In genomic region chr19:14265285-14266036, GRCh38 we compare ENCODE assay signal across 1 cellular context.
A peak's percentile ranks its signal among the peaks of the same experiment; 100 is the strongest.
TF ChIP-seq lines count a peak whose summit lies in the region.

No MANE protein-coding gene starts in this region.

TF ChIP-seq in WTC11, 78 proteins besides CTCF, POLR2A, EP300 and RAD21 (continued from another document):
- TF ChIP-seq TEAD4 (CRISPR knock-in tag; IDR thresholded peaks at IDR 0.05) (no peak), ZNF219 (CRISPR knock-in tag; IDR thresholded peaks at IDR 0.05; ENCODE audit: borderline replicate concordance) (no peak), MLX (CRISPR knock-in tag; IDR thresholded peaks at IDR 0.05) (no peak), JAZF1 (CRISPR knock-in tag; IDR thresholded peaks at IDR 0.05) (no peak), ZNF425 (CRISPR knock-in tag; conservative IDR thresholded peaks at IDR 0.05) (no peak), ESRRA (CRISPR knock-in tag; IDR thresholded peaks at IDR 0.05; ENCODE audit: borderline replicate concordance) (no peak), ZNF416 (CRISPR knock-in tag; IDR thresholded peaks at IDR 0.05) (no peak), PRDM15 (CRISPR knock-in tag; IDR thresholded peaks at IDR 0.05) (peak; percentile 59), ETV6 (CRISPR knock-in tag; IDR thresholded peaks at IDR 0.05) (no peak), ARID4B (CRISPR knock-in tag; IDR thresholded peaks at IDR 0.05; ENCODE audit: borderline replicate concordance) (0 out of 2 replicates have a peak, but pooled peaks have one; percentile 27), GRHL2 (CRISPR knock-in tag; IDR thresholded peaks at IDR 0.05; ENCODE audit: insufficient replicate concordance, severe bottlenecking) (no peak), JUN (CRISPR knock-in tag; IDR thresholded peaks at IDR 0.05) (0 out of 2 replicates have a peak, but pooled peaks have one; percentile 24), ZBTB21 (CRISPR knock-in tag; IDR thresholded peaks at IDR 0.05; ENCODE audit: borderline replicate concordance) (no peak)
